Comparison of ENCODE assay signal across 9 cellular contexts in genomic region chr21:25313891-25314646, GRCh38.
A peak's percentile ranks its signal among the peaks of the same experiment; 100 is the strongest.
DNase-seq lines count a peak whose midpoint lies in the region; ATAC-seq, FAIRE-seq and TF ChIP-seq lines count a peak whose summit lies in the region.
"Had no signal": no experiment of that assay in that cellular context is flagged by ENCODE, and none has a peak within 500 bp of the region (broad histone marks: within the 10 kb centered on the region; RNA-seq: fewer than 3 reads in every experiment).

No MANE protein-coding gene starts in this region.

- H3F3A ChIP-seq in smooth muscle cell (ENCODE audit: low read depth) = no peaks in the 10 kb centered on the region

- no peaks in the 10 kb centered on the region for H3K79me2 ChIP-seq in GM12878 (ENCODE audit: control insufficient read depth, insufficient read depth, low read length)
- H3K79me2 ChIP-seq in smooth muscle cell (ENCODE audit: low read depth) = no peaks in the 10 kb centered on the region

- H3K9me3 ChIP-seq in GM12878 (replicated peaks; ENCODE audit: control insufficient read depth, insufficient read depth, low read length) = peaks cover 1% of the 10 kb centered on the region
- H3K9me3 ChIP-seq in smooth muscle cell (replicated peaks; ENCODE audit: low read depth) = no peaks in the 10 kb centered on the region
- H3K9me3 ChIP-seq in MG63 = peaks cover 5% of the 10 kb centered on the region

- intact Hi-C loops in GM12878 (cut with micrococcal nuclease; ENCODE audit: unreplicated experiment) = loop anchor here (1.0 to 5.0 kb wide), 2 partner anchors 277 to 418 kb away; no protein-coding TSS in a partner anchor

- H3K4me3 Mint-ChIP-seq in activated naive CD4-positive, alpha-beta T cell treated with anti-CD3 and anti-CD28 coated beads, Interleukin-2, amount 50 U/mL, for 24 hours = no peak overlapping the region

- CTCF ChIA-PET in GM12878 (lab: Yijun Ruan, JAX) = interaction anchor here (0.6 to 2.6 kb wide), 17 partner anchors 9 to 1045 kb away, joined by 3 to 20 read pairs (median 5); no protein-coding TSS in a partner anchor

- no peaks in the 10 kb centered on the region for H3K27me3 Mint-ChIP-seq in activated naive CD4-positive, alpha-beta T cell treated with anti-CD3 and anti-CD28 coated beads, Interleukin-2, amount 50 U/mL, for 24 hours

- H3K4me1 ChIP-seq in GM12878 (ENCODE audit: control insufficient read depth, insufficient read depth, low read length) = no peaks in the 10 kb centered on the region
- H3K4me1 ChIP-seq in smooth muscle cell (ENCODE audit: low read depth) = no peaks in the 10 kb centered on the region

- SMC1A ChIA-PET in GM12878 (lab: Charles Lee; ENCODE audit: uncharacterized antibody, unreplicated experiment) = interaction anchor here (0.7 to 3.4 kb wide), 19 partner anchors 9 to 1345 kb away, joined by 3 to 34 read pairs (median 5); no protein-coding TSS in a partner anchor

- ATAC-seq in GM12878 (peak; percentile 48), left lobe of liver (no peak)

- 11% methylated on average over 4 of the region's 4 CpGs for WGBS in GM12878 (ENCODE audit: insufficient coverage, insufficient replicate concordance, low lambda C conversion rate, missing lambda C conversion rate)
- 68% methylated on average over 4 of the region's 4 CpGs for WGBS in smooth muscle cell (ENCODE audit: low lambda C conversion rate)

- H3K4me1 Mint-ChIP-seq in activated naive CD4-positive, alpha-beta T cell treated with anti-CD3 and anti-CD28 coated beads, Interleukin-2, amount 50 U/mL, for 24 hours = no peaks in the 10 kb centered on the region
- H3K4me1 Mint-ChIP-seq: CD4-positive, CD25-positive, alpha-beta regulatory T cell had no signal

- H3K9ac ChIP-seq in GM12878 (ENCODE audit: control insufficient read depth, insufficient read depth, low read length) (no peak overlapping the region), smooth muscle cell (ENCODE audit: low read depth) (no peak overlapping the region)

- H3K36me3 ChIP-seq in GM12878 (ENCODE audit: control insufficient read depth in 2 of 2, insufficient read depth in 2 of 2, low read length in 1 of 2) = no peaks in the 10 kb centered on the region
- H3K36me3 ChIP-seq in smooth muscle cell (ENCODE audit: low read depth) = no peaks in the 10 kb centered on the region
- H3K36me3 ChIP-seq in MG63 = no peaks in the 10 kb centered on the region

- no TSS peak for BruUV-seq in GM12878 (replicated peaks; lab: Mats Ljungman, UMichigan)

- in situ Hi-C loops in GM12878 (cut with MboI) = loop anchor here (10.0 kb wide), 1 partner anchor 419 kb away; no protein-coding TSS in a partner anchor

- TF ChIP-seq RAD21 in GM12878 (IDR thresholded peaks at IDR 0.05; ENCODE audit: insufficient read depth, low read depth, low read length) = peak; percentile 67

- POLR2A ChIA-PET in GM12878 (lab: Charles Lee) = no interaction called here

- H3K27ac Mint-ChIP-seq in activated naive CD4-positive, alpha-beta T cell treated with anti-CD3 and anti-CD28 coated beads, Interleukin-2, amount 50 U/mL, for 24 hours = peak overlapping the region; percentile 14
- H3K27ac Mint-ChIP-seq: CD4-positive, CD25-positive, alpha-beta regulatory T cell had no signal

- peak; percentile 68 for FAIRE-seq in GM12878 (lab: Jason Lieb, UNC)

- H3K27ac ChIP-seq in GM12878 (ENCODE audit: control insufficient read depth, insufficient read depth) = no peak overlapping the region
- no peak overlapping the region for H3K27ac ChIP-seq in smooth muscle cell (ENCODE audit: low read depth)

- TF ChIP-seq POLR2A in GM12878 (IDR thresholded peaks at IDR 0.05; ENCODE audit: low read depth, low read length) = no peak

- RAD21 ChIA-PET in GM12878 (lab: Charles Lee; ENCODE audit: unreplicated experiment) = interaction anchor here (0.5 to 2.1 kb wide), 10 partner anchors 12 to 417 kb away, joined by 3 to 20 read pairs (median 4); no protein-coding TSS in a partner anchor

- no peaks in the 10 kb centered on the region for H3K36me3 Mint-ChIP-seq in activated naive CD4-positive, alpha-beta T cell treated with anti-CD3 and anti-CD28 coated beads, Interleukin-2, amount 50 U/mL, for 24 hours
- H3K36me3 Mint-ChIP-seq: CD4-positive, CD25-positive, alpha-beta regulatory T cell had no signal

- H3K27me3 ChIP-seq in GM12878 (replicated peaks in 1 of 2; ENCODE audit: control insufficient read depth in 2 of 2, insufficient read depth in 2 of 2, low read length in 1 of 2) = no peaks in the 10 kb centered on the region
- H3K27me3 ChIP-seq in smooth muscle cell (ENCODE audit: low read depth) = no peaks in the 10 kb centered on the region
- no peaks in the 10 kb centered on the region for H3K27me3 ChIP-seq in MG63

- TF ChIP-seq EP300 in GM12878 (IDR thresholded peaks at IDR 0.05; ENCODE audit: borderline replicate concordance in 1 of 2, control insufficient read depth in 1 of 2, low read depth in 2 of 2, low read length in 2 of 2) = no peak

- TF ChIP-seq CTCF in GM12878 (IDR thresholded peaks at IDR 0.05 in 2 of 3, conservative IDR thresholded peaks at IDR 0.05 in 1 of 3; ENCODE audit: control insufficient read depth in 2 of 3, extremely low read depth in 1 of 3, insufficient read depth in 1 of 3, low read depth in 3 of 3, low read length in 3 of 3) = peak; percentile 30 to 46 (median 31); a peak in 4 of 6 replicates
- TF ChIP-seq CTCF in smooth muscle cell (IDR thresholded peaks at IDR 0.05; ENCODE audit: borderline replicate concordance, insufficient read depth, poor library complexity, severe bottlenecking) = peak; percentile 22

- H3K9me3 Mint-ChIP-seq in activated naive CD4-positive, alpha-beta T cell treated with anti-CD3 and anti-CD28 coated beads, Interleukin-2, amount 50 U/mL, for 24 hours = peaks cover 2% of the 10 kb centered on the region

- H4K20me1 ChIP-seq in GM12878 (ENCODE audit: control insufficient read depth, insufficient read depth) (no peaks in the 10 kb centered on the region), smooth muscle cell (ENCODE audit: low read depth) (no peaks in the 10 kb centered on the region)

- H2AFZ ChIP-seq in GM12878 (ENCODE audit: control insufficient read depth, low read depth, low read length) = no peak overlapping the region; the same call in 1 of the 2 replicates
- H2AFZ ChIP-seq in smooth muscle cell (ENCODE audit: low read depth) = no peak overlapping the region

- H3K4me2 ChIP-seq in GM12878 (ENCODE audit: control insufficient read depth, insufficient read depth) (peak overlapping the region; percentile 26; the same call in 1 of the 2 replicates), smooth muscle cell (no peak overlapping the region)

- no peak overlapping the region for H3K4me3 ChIP-seq in GM12878
- H3K4me3 ChIP-seq in smooth muscle cell = no peak overlapping the region
- no peak overlapping the region for H3K4me3 ChIP-seq in MG63

- no peak for DNase-seq in activated naive CD4-positive, alpha-beta T cell treated with Interleukin-2 at 50 U/mL for 16 hours
- DNase-seq in NCI-H1417 treated with DMSO at 0.1 percent for 48 hours (lab: John Stamatoyannopoulos, UW) = peak; percentile 40
- no peak for DNase-seq in GM12878 (ENCODE audit: low read depth, low spot score)
- DNase-seq in smooth muscle cell (lab: John Stamatoyannopoulos, UW; ENCODE audit: unreplicated experiment) = no peak
- no peak for DNase-seq in stimulated activated CD4-positive, alpha-beta T cell treated with anti-CD3 and anti-CD28 coated beads, Interleukin-2, amount 100 ng/mL, for 24 hours
- no peak for DNase-seq in MG63
- DNase-seq in left lobe of liver (ENCODE audit: low spot score) = no peak
- DNase-seq: CD4-positive, CD25-positive, alpha-beta regulatory T cell had no signal

TF ChIP-seq in GM12878, 131 proteins besides CTCF, POLR2A, EP300 and RAD21:
- TF ChIP-seq SMC3 (IDR thresholded peaks at IDR 0.05; ENCODE audit: borderline replicate concordance, low read length) = peak; percentile 48; the same call in 1 of the 2 replicates
- TF ChIP-seq HSF1 (IDR thresholded peaks at IDR 0.05; ENCODE audit: low read depth, low read length) = no peak
